ENCODE assay signal across 21 cellular contexts in the genomic region with DNA sequence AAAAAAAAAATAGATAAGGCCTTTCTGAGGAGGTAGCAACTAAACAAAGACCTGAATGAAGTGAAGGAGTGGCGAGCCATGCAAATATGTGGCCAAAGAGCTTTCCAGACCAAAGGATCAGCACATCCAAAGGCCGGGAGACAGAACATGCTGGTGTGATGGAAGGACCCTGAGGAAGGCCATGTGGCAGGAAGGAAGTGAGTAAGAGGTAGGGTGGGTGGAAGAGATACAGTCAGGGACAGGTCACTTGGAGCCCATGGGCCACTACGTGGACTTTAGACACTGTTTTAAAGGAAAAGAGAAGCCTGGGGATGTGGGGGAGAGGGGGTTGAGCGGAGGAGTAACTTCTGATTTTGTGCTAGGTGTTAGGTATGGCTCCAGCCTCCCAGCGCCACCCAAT. TPM values are rescaled to one million over a fixed set of nuclear protein-coding genes. Genes with fewer than 3 reads are reported as not detected.
DNase-seq lines count a peak whose midpoint lies in the region; ATAC-seq and TF ChIP-seq lines count a peak whose summit lies in the region.
"Had no signal": no experiment of that assay in that cellular context is flagged by ENCODE, and none has a peak within 500 bp of the region (broad histone marks: within the 10 kb centered on the region; RNA-seq: fewer than 3 reads in every experiment).

No MANE protein-coding gene starts in this region.

- H3K4me3 ChIP-seq in ACC112 (ENCODE audit: low read depth, low read length), result no peak overlapping the region
- no peak overlapping the region for H3K4me3 ChIP-seq in fibroblast of pulmonary artery (replicated peaks; ENCODE audit: low read depth, low read length)
- H3K4me3 ChIP-seq: left ventricle myocardium inferior had no signal

- peak; percentile 68 for DNase-seq in HCEC 1CT
- no peak for DNase-seq in WTC11 (ENCODE audit: low spot score)
- DNase-seq in fibroblast of pulmonary artery (ENCODE audit: low read depth), result peak; percentile 55
- DNase-seq in activated T-helper 1 cell treated with anti-CD3 and anti-CD28 coated beads, Interleukin-12 subunit alpha, Interleukin-12 subunit beta, Interleukin-2, Interleukin-4 antibody, amounts not matched to agents 30 ng/mL and 10 ng/mL and 1 ng/mL, durations not matched to agents 14 hours and 24 hours and 36 hours (ENCODE audit: low spot score), result no peak
- DNase-seq: activated CD8-positive, alpha-beta memory T cell treated with anti-CD3 and anti-CD28 coated beads, Interleukin-2, amount 10 ng/mL, durations not matched to agents 7 days and 5 days; activated effector memory CD4-positive, alpha-beta T cell treated with anti-CD3 and anti-CD28 coated beads, Interleukin-2, amount 50 U/mL, for 16 hours; aorta; CD4-positive, alpha-beta memory T cell; DMS79; Kasumi-1; left ventricle myocardium inferior; NCI-H1417; NCI-H69; OCI-M1; stimulated activated CD4-positive, alpha-beta T cell treated with anti-CD3 and anti-CD28 coated beads, Interleukin-1b, Interleukin-23, amount 100 ng/mL, for 48 hours had no signal

- H3K4me1 Mint-ChIP-seq in WTC11, result peaks cover 66% of the 10 kb centered on the region
- H3K4me1 Mint-ChIP-seq in activated T-helper 1 cell treated with anti-CD3 and anti-CD28 coated beads, Interleukin-12 subunit alpha, Interleukin-12 subunit beta, Interleukin-2, Interleukin-4 antibody, amounts not matched to agents 30 ng/mL and 10 ng/mL and 1 ng/mL, durations not matched to agents 14 hours and 24 hours and 36 hours (ENCODE audit: low read depth), result no peaks in the 10 kb centered on the region

- POLR2A ChIA-PET in WTC11 (lab: Charles Lee), result no interaction called here

- peaks cover 17% of the 10 kb centered on the region for H3K36me3 Mint-ChIP-seq in WTC11
- no peaks in the 10 kb centered on the region for H3K36me3 Mint-ChIP-seq in activated T-helper 1 cell treated with anti-CD3 and anti-CD28 coated beads, Interleukin-12 subunit alpha, Interleukin-12 subunit beta, Interleukin-2, Interleukin-4 antibody, amounts not matched to agents 30 ng/mL and 10 ng/mL and 1 ng/mL, durations not matched to agents 14 hours and 24 hours and 36 hours (ENCODE audit: low read depth)
- H3K36me3 Mint-ChIP-seq: activated CD8-positive, alpha-beta memory T cell treated with anti-CD3 and anti-CD28 coated beads, Interleukin-2, amount 10 ng/mL, durations not matched to agents 7 days and 5 days; CD4-positive, alpha-beta memory T cell had no signal

- peaks cover 3% of the 10 kb centered on the region; the same call in 1 of the 2 replicates for H3K36me3 ChIP-seq in ACC112 (ENCODE audit: insufficient read depth, low read length)
- H3K36me3 ChIP-seq: left ventricle myocardium inferior had no signal

- no peak overlapping the region for H3K4me3 Mint-ChIP-seq in WTC11
- no peak overlapping the region for H3K4me3 Mint-ChIP-seq in activated T-helper 1 cell treated with anti-CD3 and anti-CD28 coated beads, Interleukin-12 subunit alpha, Interleukin-12 subunit beta, Interleukin-2, Interleukin-4 antibody, amounts not matched to agents 30 ng/mL and 10 ng/mL and 1 ng/mL, durations not matched to agents 14 hours and 24 hours and 36 hours
- H3K4me3 Mint-ChIP-seq: activated CD8-positive, alpha-beta memory T cell treated with anti-CD3 and anti-CD28 coated beads, Interleukin-2, amount 10 ng/mL, durations not matched to agents 7 days and 5 days; CD4-positive, alpha-beta memory T cell had no signal

- intact Hi-C loops in activated T-helper 1 cell treated with anti-CD3 and anti-CD28 coated beads, Interleukin-12 subunit alpha, Interleukin-12 subunit beta, Interleukin-2, Interleukin-4 antibody, amounts not matched to agents 30 ng/mL and 10 ng/mL and 1 ng/mL, durations not matched to agents 14 hours and 24 hours and 36 hours (cut with micrococcal nuclease), result no loop called here

- CTCF ChIA-PET in WTC11 (lab: Charles Lee), result interaction anchor here (1.1 kb wide), 1 partner anchor 126 kb away, joined by 3 read pairs; no protein-coding TSS in a partner anchor

- H3K27ac Mint-ChIP-seq in WTC11, result peak overlapping the region; percentile 70
- no peak overlapping the region for H3K27ac Mint-ChIP-seq in activated T-helper 1 cell treated with anti-CD3 and anti-CD28 coated beads, Interleukin-12 subunit alpha, Interleukin-12 subunit beta, Interleukin-2, Interleukin-4 antibody, amounts not matched to agents 30 ng/mL and 10 ng/mL and 1 ng/mL, durations not matched to agents 14 hours and 24 hours and 36 hours
- H3K27ac Mint-ChIP-seq: activated CD8-positive, alpha-beta memory T cell treated with anti-CD3 and anti-CD28 coated beads, Interleukin-2, amount 10 ng/mL, durations not matched to agents 7 days and 5 days had no signal

- H3K27me3 Mint-ChIP-seq in WTC11 (ENCODE audit: low read depth), result no peaks in the 10 kb centered on the region
- no peaks in the 10 kb centered on the region for H3K27me3 Mint-ChIP-seq in activated T-helper 1 cell treated with anti-CD3 and anti-CD28 coated beads, Interleukin-12 subunit alpha, Interleukin-12 subunit beta, Interleukin-2, Interleukin-4 antibody, amounts not matched to agents 30 ng/mL and 10 ng/mL and 1 ng/mL, durations not matched to agents 14 hours and 24 hours and 36 hours (ENCODE audit: insufficient read depth)

- peak overlapping the region; percentile 40; the same call in 1 of the 2 replicates for H3K27ac ChIP-seq in ACC112 (ENCODE audit: low read depth, low read length)
- H3K27ac ChIP-seq: epithelial cell of prostate, left ventricle myocardium inferior, parathyroid adenoma had no signal

- no peak for ATAC-seq in WTC11
- no peak for ATAC-seq in GM19395 (IDR thresholded peaks at IDR 0.05; ENCODE audit: unreplicated experiment)
- ATAC-seq in GM21717 (IDR thresholded peaks at IDR 0.05; ENCODE audit: unreplicated experiment), result no peak
- ATAC-seq in HG02938 (IDR thresholded peaks at IDR 0.05; ENCODE audit: unreplicated experiment), result no peak
- ATAC-seq: activated CD8-positive, alpha-beta memory T cell treated with anti-CD3 and anti-CD28 coated beads, Interleukin-2, amount 10 ng/mL, durations not matched to agents 7 days and 5 days had no signal

- no peaks in the 10 kb centered on the region for H3K27me3 ChIP-seq in ACC112 (ENCODE audit: insufficient read depth, low read length)

- H3K4me1 ChIP-seq in ACC112 (ENCODE audit: control insufficient read depth, insufficient read depth, low read length, unreplicated experiment), result peaks cover 29% of the 10 kb centered on the region
- H3K4me1 ChIP-seq: parathyroid adenoma had no signal

- H2AFZ ChIP-seq in ACC112 (ENCODE audit: low read length, unreplicated experiment), result no peak overlapping the region
- H2AFZ ChIP-seq: parathyroid adenoma had no signal

- H3K9me3 Mint-ChIP-seq in WTC11, result no peaks in the 10 kb centered on the region
- H3K9me3 Mint-ChIP-seq in activated T-helper 1 cell treated with anti-CD3 and anti-CD28 coated beads, Interleukin-12 subunit alpha, Interleukin-12 subunit beta, Interleukin-2, Interleukin-4 antibody, amounts not matched to agents 30 ng/mL and 10 ng/mL and 1 ng/mL, durations not matched to agents 14 hours and 24 hours and 36 hours, result no peaks in the 10 kb centered on the region

- TF ChIP-seq CTCF in WTC11 (IDR thresholded peaks at IDR 0.05) (no peak), fibroblast of pulmonary artery (IDR thresholded peaks at IDR 0.05; ENCODE audit: low read length, missing control alignments) (no peak)

- peaks cover 7% of the 10 kb centered on the region for H3K79me2 ChIP-seq in ACC112 (ENCODE audit: control insufficient read depth, insufficient read depth, low read length, unreplicated experiment)
- H3K79me2 ChIP-seq: parathyroid adenoma had no signal

TF ChIP-seq in WTC11, 78 proteins besides CTCF, POLR2A, EP300 and RAD21 (continues in another document):
- no peak for TF ChIP-seq JAZF1 (CRISPR knock-in tag; IDR thresholded peaks at IDR 0.05)
- TF ChIP-seq PRDM15 (CRISPR knock-in tag; IDR thresholded peaks at IDR 0.05), result no peak
- no peak for TF ChIP-seq MXD4 (CRISPR knock-in tag; IDR thresholded peaks at IDR 0.05; ENCODE audit: borderline replicate concordance)
- TF ChIP-seq, protein P1, sequence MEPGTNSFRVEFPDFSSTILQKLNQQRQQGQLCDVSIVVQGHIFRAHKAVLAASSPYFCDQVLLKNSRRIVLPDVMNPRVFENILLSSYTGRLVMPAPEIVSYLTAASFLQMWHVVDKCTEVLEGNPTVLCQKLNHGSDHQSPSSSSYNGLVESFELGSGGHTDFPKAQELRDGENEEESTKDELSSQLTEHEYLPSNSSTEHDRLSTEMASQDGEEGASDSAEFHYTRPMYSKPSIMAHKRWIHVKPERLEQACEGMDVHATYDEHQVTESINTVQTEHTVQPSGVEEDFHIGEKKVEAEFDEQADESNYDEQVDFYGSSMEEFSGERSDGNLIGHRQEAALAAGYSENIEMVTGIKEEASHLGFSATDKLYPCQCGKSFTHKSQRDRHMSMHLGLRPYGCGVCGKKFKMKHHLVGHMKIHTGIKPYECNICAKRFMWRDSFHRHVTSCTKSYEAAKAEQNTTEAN (CRISPR knock-in tag; IDR thresholded peaks at IDR 0.05), result no peak
- TF ChIP-seq NFYB (CRISPR knock-in tag; conservative IDR thresholded peaks at IDR 0.05; ENCODE audit: low read depth), result no peak

RNA-seq across cellular contexts. Expression of gene SPRY4, which starts 31.3 kb away (rescaled TPM):
- 99.6 to 140 TPM (median 103 TPM) in 3 replicates for total RNA-seq in WTC11 (2021)
- total RNA-seq in activated T-helper 1 cell treated with anti-CD3 and anti-CD28 coated beads, Interleukin-12 subunit alpha, Interleukin-12 subunit beta, Interleukin-2, Interleukin-4 antibody, amounts not matched to agents 30 ng/mL and 10 ng/mL and 1 ng/mL, durations not matched to agents 14 hours and 24 hours and 36 hours, result 1.7 and 2.4 TPM in 2 replicates
- total RNA-seq: CD4-positive, alpha-beta memory T cell had no signal

Comparison
In these comparisons a context has a peak if more than half of its experiments do, and no peak if none do; other contexts are left out.
1. DNase-seq: peak in HCEC 1CT (single experiment) and fibroblast of pulmonary artery (single experiment); none in WTC11 (single experiment) and activated T-helper 1 cell treated with anti-CD3 and anti-CD28 coated beads, Interleukin-12 subunit alpha, Interleukin-12 subunit beta, Interleukin-2, Interleukin-4 antibody, amounts not matched to agents 30 ng/mL and 10 ng/mL and 1 ng/mL, durations not matched to agents 14 hours and 24 hours and 36 hours (single experiment).
2. RNA of gene SPRY4, which starts 31.3 kb away (total RNA-seq): 99.6 to 140 TPM in WTC11; 1.7 to 2.4 TPM in activated T-helper 1 cell treated with anti-CD3 and anti-CD28 coated beads, Interleukin-12 subunit alpha, Interleukin-12 subunit beta, Interleukin-2, Interleukin-4 antibody, amounts not matched to agents 30 ng/mL and 10 ng/mL and 1 ng/mL, durations not matched to agents 14 hours and 24 hours and 36 hours; every median in the first group is over 10 times any median in the second.